Comparison of ENCODE assay signal across 8 cellular contexts in the genomic region with DNA sequence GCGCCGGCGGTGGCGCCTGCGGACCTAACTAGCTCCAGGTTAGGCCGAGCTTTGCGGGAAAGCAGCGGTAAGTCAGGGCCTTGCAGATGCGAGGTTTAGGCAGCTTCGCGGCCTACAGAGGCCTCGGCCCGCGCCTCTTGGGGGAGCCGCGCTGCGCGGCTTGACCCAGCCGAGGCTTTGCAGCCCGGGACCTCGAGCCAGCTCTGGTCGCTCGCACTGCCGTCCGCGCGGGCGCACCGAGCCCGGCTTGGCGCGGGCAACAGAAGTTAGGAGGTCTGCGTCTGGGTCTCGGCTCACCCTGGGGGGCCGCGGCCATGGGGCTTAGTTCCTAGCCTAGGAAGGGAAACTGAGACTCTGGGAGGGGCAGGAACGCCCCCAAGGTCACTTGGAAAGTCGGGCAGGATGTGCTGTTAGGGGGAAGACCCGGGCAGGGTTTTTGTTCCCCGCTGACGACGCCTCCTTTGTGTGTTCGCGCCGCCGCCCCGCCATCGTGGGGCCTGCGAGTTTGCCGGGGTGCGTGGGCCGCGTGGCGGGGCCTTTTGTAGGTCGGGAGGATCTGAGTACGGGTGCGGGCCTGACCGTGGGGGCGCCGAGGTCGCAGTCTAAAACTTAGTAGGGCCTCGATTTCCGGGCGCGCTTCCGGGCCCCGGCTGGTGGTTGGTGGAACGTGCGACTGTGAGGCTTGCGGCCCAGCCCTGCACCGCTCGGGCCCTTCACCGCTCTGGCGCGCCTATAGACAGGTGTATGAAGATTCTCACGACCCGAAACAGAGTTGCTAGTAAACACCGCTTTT. TPM values are rescaled to one million over a fixed set of nuclear protein-coding genes. Genes with fewer than 3 reads are reported as not detected.
DNase-seq lines count a peak whose midpoint lies in the region; ATAC-seq and TF ChIP-seq lines count a peak whose summit lies in the region.

No MANE protein-coding gene starts in this region.

- in situ Hi-C loops in Panc1 (cut with HindIII; ENCODE audit: low pct_unique_long_range_greater_than_20kb, low sequenced_read_pairs) = no loop called here

- H3K27me3 ChIP-seq in Panc1 (ENCODE audit: control insufficient read depth, insufficient read depth, low read length) (no peaks in the 10 kb centered on the region), cardiac muscle cell (no peaks in the 10 kb centered on the region), vagina (no peaks in the 10 kb centered on the region)

- no peak for DNase-seq in AG04449 (ENCODE audit: low read depth, low spot score)
- DNase-seq in Panc1 (ENCODE audit: low read depth, low spot score) = no peak
- peak; percentile 64 for DNase-seq in activated gamma-delta T cell treated with anti-CD3 and anti-CD28 coated beads, Interleukin-2, amount 50 U/mL, for 16 hours (ENCODE audit: low read depth)
- peak; percentile 35 to 62 for DNase-seq in cardiac muscle cell (ENCODE audit: low read depth in 1 of 2, low spot score in 1 of 2)
- DNase-seq in retina = peak; percentile 64
- DNase-seq in vagina (ENCODE audit: extremely low spot score in 2 of 2) = no peak

- no TSS peak for BruUV-seq in Panc1 (replicated peaks; lab: Mats Ljungman, UMichigan)

- H3K4me3 ChIP-seq in AG04449 (ENCODE audit: low read depth, low read length) (peak overlapping the region; percentile 92), Panc1 (ENCODE audit: low read depth in 2 of 2, low read length in 2 of 2) (peak overlapping the region; percentile 88 to 93), cardiac muscle cell (peak overlapping the region; percentile 80), vagina (peak overlapping the region; percentile 53 to 81)

- TF ChIP-seq POLR2A in GM18526 (IDR thresholded peaks at IDR 0.05; ENCODE audit: extremely low read depth, insufficient read length) = peak; percentile 21
- TF ChIP-seq POLR2A in vagina (IDR thresholded peaks at IDR 0.05) = peak in 1 of 2 donors; percentile 3

- intact Hi-C loops in Panc1 (cut with micrococcal nuclease; ENCODE audit: unreplicated experiment) = no loop called here
- intact Hi-C loops in vagina (cut with DNase I) = no loop called here

- CTCF ChIA-PET in AG04449 (lab: Yijun Ruan, JAX) (interaction anchor here (1.0 to 2.9 kb wide), 6 partner anchors 10 to 253 kb away, joined by 3 to 12 read pairs (median 4); no protein-coding TSS in a partner anchor), Panc1 (lab: Charles Lee) (interaction anchor here (0.7 kb wide), 1 partner anchor 20 kb away, joined by 4 read pairs; no protein-coding TSS in a partner anchor)

- H3K4me1 ChIP-seq in Panc1 (ENCODE audit: control insufficient read depth, insufficient read depth, low read length) (peaks cover 7% of the 10 kb centered on the region; the same call in 1 of the 2 replicates), cardiac muscle cell (ENCODE audit: low read depth) (peaks cover 14% of the 10 kb centered on the region), vagina (peaks cover 33% of the 10 kb centered on the region)

- H3K36me3 ChIP-seq in Panc1 (ENCODE audit: control insufficient read depth, insufficient read depth, low read length) (peaks cover 19% of the 10 kb centered on the region), cardiac muscle cell (peaks cover 14% of the 10 kb centered on the region), vagina (peaks cover 0 to 18% of the 10 kb centered on the region in 2 donors)

- POLR2A ChIA-PET in AG04449 (lab: Yijun Ruan, JAX) = interaction anchor here (0.5 to 2.2 kb wide), 9 partner anchors 10 to 207 kb away, joined by 3 to 6 read pairs (median 4); a partner anchor contains a TSS
- POLR2A ChIA-PET in Panc1 (lab: Charles Lee) = interaction anchor here (0.6 kb wide), 1 partner anchor 55 kb away, joined by 4 read pairs; no protein-coding TSS in a partner anchor

- H3K27ac ChIP-seq in Panc1 (ENCODE audit: low read length) (peak overlapping the region; percentile 93), cardiac muscle cell (peak overlapping the region; percentile 91), vagina (peak overlapping the region; percentile 73)

- H3K9me3 ChIP-seq in Panc1 (ENCODE audit: control insufficient read depth, insufficient read depth, low read depth, low read length) (no peaks in the 10 kb centered on the region), cardiac muscle cell (ENCODE audit: low read depth) (no peaks in the 10 kb centered on the region), vagina (no peaks in the 10 kb centered on the region)

- ATAC-seq in HG03060 (IDR thresholded peaks at IDR 0.05; ENCODE audit: low read depth, unreplicated experiment) (peak; percentile 31), Panc1 (peak; percentile 69)

- TF ChIP-seq CTCF in AG04449 (IDR thresholded peaks at IDR 0.05; ENCODE audit: insufficient read depth, low read length, missing control alignments) (no peak), Panc1 (IDR thresholded peaks at IDR 0.05) (no peak), cardiac muscle cell (IDR thresholded peaks at IDR 0.05; ENCODE audit: low read depth, low read length) (no peak), vagina (IDR thresholded peaks at IDR 0.05) (no peak)

RNA-seq across cellular contexts. Expression of a gene that starts 0.5 kb away (rescaled TPM):
- total RNA-seq in Panc1 (2021; ENCODE audit: unreplicated experiment) (55.0 TPM), cardiac muscle cell (58.7 and 58.8 TPM in 2 replicates), vagina (30.2 TPM)
- 59.0 TPM for polyA plus RNA-seq in Panc1 (2012; ENCODE audit: insufficient read length)
- polyA plus RNA-seq in cardiac muscle cell = 56.8 and 81.1 TPM in 2 replicates

RNA-seq across cellular contexts. Expression of a gene that starts 50.6 kb away (rescaled TPM):
- 0.33 TPM for total RNA-seq in Panc1 (2021; ENCODE audit: unreplicated experiment)
- 0.21 TPM for polyA plus RNA-seq in Panc1 (2012; ENCODE audit: insufficient read length)
- total RNA-seq in cardiac muscle cell = not detected in 2 replicates
- polyA plus RNA-seq in cardiac muscle cell = 0.10 TPM in 1 of 2 replicates, not detected in the other
- total RNA-seq in vagina = not detected

RNA-seq across cellular contexts. Expression of a gene that starts 50.9 kb away (rescaled TPM):
- 11.9 TPM for total RNA-seq in Panc1 (2021; ENCODE audit: unreplicated experiment)
- polyA plus RNA-seq in Panc1 (2012; ENCODE audit: insufficient read length) = 13.0 TPM
- 2.7 and 4.0 TPM in 2 replicates for total RNA-seq in cardiac muscle cell
- 1.3 and 1.9 TPM in 2 replicates for polyA plus RNA-seq in cardiac muscle cell
- total RNA-seq in vagina = 11.3 TPM

Comparison
In these comparisons a context has a peak if more than half of its experiments do, and no peak if none do; other contexts are left out.
1. DNase-seq: peak in activated gamma-delta T cell treated with anti-CD3 and anti-CD28 coated beads, Interleukin-2, amount 50 U/mL, for 16 hours (single experiment), cardiac muscle cell (2 of 2) and retina (single experiment); none in AG04449 (single experiment), Panc1 (single experiment) and vagina (0 of 2).
2. Peak in every context shown above with its lines, with median percentiles within 50 percentile points of each other: H3K4me3 ChIP-seq and H3K27ac ChIP-seq.